Comparison of ENCODE assay signal across 1 cellular context in the genomic region with DNA sequence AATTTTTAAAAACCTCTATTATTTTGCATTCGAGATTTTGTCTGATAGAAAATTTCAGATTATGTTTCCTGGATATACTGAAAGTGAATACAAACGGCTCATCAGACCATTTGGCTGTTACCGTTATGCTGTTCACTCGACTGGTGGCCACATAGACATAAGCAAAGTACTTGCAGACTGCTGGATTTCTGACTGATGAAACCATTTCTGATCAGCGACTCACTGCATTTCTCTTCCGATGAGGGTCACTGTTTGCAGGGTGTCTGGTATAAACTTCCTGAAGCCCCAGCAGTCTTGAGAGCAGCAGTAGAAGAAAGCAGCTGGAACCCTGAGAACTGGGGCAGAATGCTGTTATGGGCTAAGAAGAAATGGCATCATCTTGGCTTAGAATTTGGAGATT.
TF ChIP-seq lines count a peak whose summit lies in the region.

No MANE protein-coding gene starts in this region.

TF ChIP-seq in H1, 55 proteins besides CTCF, POLR2A, EP300 and RAD21 (continued from another document):
- TF ChIP-seq, protein P1, sequence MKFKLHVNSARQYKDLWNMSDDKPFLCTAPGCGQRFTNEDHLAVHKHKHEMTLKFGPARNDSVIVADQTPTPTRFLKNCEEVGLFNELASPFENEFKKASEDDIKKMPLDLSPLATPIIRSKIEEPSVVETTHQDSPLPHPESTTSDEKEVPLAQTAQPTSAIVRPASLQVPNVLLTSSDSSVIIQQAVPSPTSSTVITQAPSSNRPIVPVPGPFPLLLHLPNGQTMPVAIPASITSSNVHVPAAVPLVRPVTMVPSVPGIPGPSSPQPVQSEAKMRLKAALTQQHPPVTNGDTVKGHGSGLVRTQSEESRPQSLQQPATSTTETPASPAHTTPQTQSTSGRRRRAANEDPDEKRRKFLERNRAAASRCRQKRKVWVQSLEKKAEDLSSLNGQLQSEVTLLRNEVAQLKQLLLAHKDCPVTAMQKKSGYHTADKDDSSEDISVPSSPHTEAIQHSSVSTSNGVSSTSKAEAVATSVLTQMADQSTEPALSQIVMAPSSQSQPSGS (IDR thresholded peaks at IDR 0.05; ENCODE audit: low read length): no peak
- TF ChIP-seq KDM5A (IDR thresholded peaks at IDR 0.05; ENCODE audit: low read length): no peak
- no peak for TF ChIP-seq CBX8 (IDR thresholded peaks at IDR 0.05; ENCODE audit: borderline replicate concordance, low read depth, low read length)
- no peak for TF ChIP-seq JUND (IDR thresholded peaks at IDR 0.05; ENCODE audit: low read length)
